In the genomic region with DNA sequence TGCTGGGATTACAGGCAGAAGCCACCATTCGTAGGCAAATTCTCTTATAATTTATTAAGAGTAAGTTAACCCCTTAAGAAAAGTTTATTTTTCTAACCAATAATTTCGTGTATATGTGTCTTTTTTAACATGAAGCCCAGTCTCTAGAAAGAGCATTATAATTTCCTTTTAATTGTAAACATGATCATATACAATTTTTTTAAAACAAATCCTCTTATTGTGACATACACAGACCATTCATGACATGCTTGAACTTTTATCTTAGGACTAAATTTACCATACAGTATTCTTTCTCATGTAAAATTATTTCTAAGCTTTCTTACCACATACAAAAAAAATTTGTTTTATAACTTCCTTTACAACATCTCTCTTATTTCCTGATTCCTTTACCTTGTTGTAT, we compare ENCODE assay signal across 19 cellular contexts. TPM values are rescaled to one million over a fixed set of nuclear protein-coding genes. Genes with fewer than 3 reads are reported as not detected.
"Had no signal": no experiment of that assay in that cellular context is flagged by ENCODE, and none has a peak within 500 bp of the region (broad histone marks: within the 10 kb centered on the region; RNA-seq: fewer than 3 reads in every experiment).

No MANE protein-coding gene starts in this region.

- DNase-seq: activated CD4-positive, alpha-beta memory T cell treated with anti-CD3 and anti-CD28 coated beads, Interleukin-2, amount 10 ng/mL, durations not matched to agents 7 days and 5 days; activated CD4-positive, alpha-beta T cell treated with anti-CD3 and anti-CD28 coated beads for 4 hours; activated gamma-delta T cell; activated T-cell treated with anti-CD3 and anti-CD28 coated beads, Interleukin-2, amount 50 U/mL, for 48 hours; amniotic stem cell; hypothalamus; kidney; left ventricle myocardium inferior; naive thymus-derived CD8-positive, alpha-beta T cell; stimulated activated CD4-positive, alpha-beta T cell treated with anti-CD3 and anti-CD28 coated beads, Interleukin-1b, Interleukin-23, amount 100 ng/mL, for 48 hours; stimulated activated naive CD8-positive, alpha-beta T cell treated with anti-CD3 and anti-CD28 coated beads, Interleukin-15, amount 100 ng/mL, for 72 hours had no signal

- ATAC-seq: esophagus mucosa; naive thymus-derived CD8-positive, alpha-beta T cell; stimulated activated naive CD8-positive, alpha-beta T cell treated with anti-CD3 and anti-CD28 coated beads, Interleukin-15, amount 100 ng/mL, for 72 hours; WTC11 had no signal

- H3K4me1 ChIP-seq: parathyroid adenoma had no signal

- H3K4me1 Mint-ChIP-seq: WTC11 had no signal

- H3K27me3 Mint-ChIP-seq: activated CD4-positive, alpha-beta memory T cell treated with anti-CD3 and anti-CD28 coated beads, Interleukin-2, amount 10 ng/mL, durations not matched to agents 7 days and 5 days; activated naive CD8-positive, alpha-beta T cell; naive thymus-derived CD8-positive, alpha-beta T cell; stimulated activated naive CD8-positive, alpha-beta T cell treated with anti-CD3 and anti-CD28 coated beads, Interleukin-15, amount 100 ng/mL, for 72 hours; type B pancreatic cell had no signal

- H3K9me3 ChIP-seq: neutrophil had no signal

- H3K27ac ChIP-seq: left ventricle myocardium inferior, neutrophil, parathyroid adenoma had no signal

- H3K27me3 ChIP-seq: neutrophil had no signal

- H3K36me3 ChIP-seq: neutrophil had no signal

- H3K9ac ChIP-seq: parathyroid adenoma had no signal

- H3K4me3 Mint-ChIP-seq: activated CD4-positive, alpha-beta memory T cell treated with anti-CD3 and anti-CD28 coated beads, Interleukin-2, amount 10 ng/mL, durations not matched to agents 7 days and 5 days; activated naive CD8-positive, alpha-beta T cell; naive thymus-derived CD8-positive, alpha-beta T cell; stimulated activated naive CD8-positive, alpha-beta T cell treated with anti-CD3 and anti-CD28 coated beads, Interleukin-15, amount 100 ng/mL, for 72 hours; type B pancreatic cell; WTC11 had no signal

- H3K4me3 ChIP-seq: left ventricle myocardium inferior had no signal

- H3K27ac Mint-ChIP-seq: activated CD4-positive, alpha-beta memory T cell treated with anti-CD3 and anti-CD28 coated beads, Interleukin-2, amount 10 ng/mL, durations not matched to agents 7 days and 5 days; activated naive CD8-positive, alpha-beta T cell; naive thymus-derived CD8-positive, alpha-beta T cell; stimulated activated naive CD8-positive, alpha-beta T cell treated with anti-CD3 and anti-CD28 coated beads, Interleukin-15, amount 100 ng/mL, for 72 hours; type B pancreatic cell; WTC11 had no signal

RNA-seq across cellular contexts. Expression of gene KIAA0319, which starts 27.6 kb away (rescaled TPM):
- total RNA-seq: esophagus mucosa; fibroblast of villous mesenchyme; glomerular endothelial cell; left ventricle myocardium inferior; naive thymus-derived CD8-positive, alpha-beta T cell had no signal
